1 cellular context compared by ENCODE assay signal in the genomic region with DNA sequence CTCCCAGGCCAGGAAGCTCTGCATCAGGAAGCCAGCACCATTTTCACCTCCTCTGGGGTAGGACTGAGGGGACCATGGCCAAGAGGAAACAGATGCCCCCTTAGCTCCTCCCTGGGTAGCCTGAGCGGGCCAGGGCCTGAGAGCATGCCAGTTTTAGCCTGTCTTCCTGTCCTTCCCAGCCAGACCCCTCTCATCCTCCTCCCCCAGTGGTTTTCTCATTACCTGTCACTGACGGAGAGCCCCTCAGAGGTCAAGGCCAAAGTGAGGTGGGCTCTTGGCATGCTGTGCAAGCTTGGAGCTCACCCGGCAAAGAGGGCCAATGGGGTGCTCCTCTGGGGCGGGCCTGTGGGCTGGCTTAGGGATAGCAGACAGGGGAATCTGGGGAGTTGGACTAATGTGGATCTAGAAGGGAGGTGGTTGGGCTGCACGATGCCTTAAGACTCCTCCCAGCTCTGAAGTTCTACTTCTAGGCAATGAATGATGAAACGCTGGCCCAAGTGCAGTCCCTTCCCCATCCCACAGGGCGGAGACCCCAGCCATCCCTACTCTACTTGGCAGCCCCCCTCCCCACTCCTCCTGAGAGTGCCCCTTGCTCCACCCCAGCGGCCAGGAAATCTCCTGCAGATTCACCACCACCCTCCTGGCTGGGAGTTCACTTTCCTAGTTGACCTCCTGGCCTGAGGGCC.
A peak's percentile ranks its signal among the peaks of the same experiment; 100 is the strongest.
TF ChIP-seq lines count a peak whose summit lies in the region.

No MANE protein-coding gene starts in this region.

TF ChIP-seq in HepG2, 621 proteins besides CTCF, POLR2A, EP300 and RAD21 (continued from another document and continues in another):
- TF ChIP-seq PATZ1 (CRISPR knock-in tag; IDR thresholded peaks at IDR 0.05) (peak; percentile 49), NR2F1 (CRISPR knock-in tag; IDR thresholded peaks at IDR 0.05) (peak in 1 of 2 experiments; percentile 27; a peak in 2 of 4 replicates), YY1 (IDR thresholded peaks at IDR 0.05; ENCODE audit: insufficient read depth, insufficient replicate concordance, low read depth, low read length) (peak; percentile 7), TCF7L2 (IDR thresholded peaks at IDR 0.05; ENCODE audit: low read depth, low read length) (no peak), PBX2 (CRISPR knock-in tag; IDR thresholded peaks at IDR 0.05) (no peak), MED8 (CRISPR knock-in tag; IDR thresholded peaks at IDR 0.05; ENCODE audit: insufficient replicate concordance) (no peak), SETDB1 (CRISPR knock-in tag; IDR thresholded peaks at IDR 0.05; ENCODE audit: borderline replicate concordance) (no peak), ETV5 (CRISPR knock-in tag; IDR thresholded peaks at IDR 0.05; ENCODE audit: borderline replicate concordance) (no peak), TCF12 (IDR thresholded peaks at IDR 0.05) (no peak), TCF12 (CRISPR knock-in tag; IDR thresholded peaks at IDR 0.05) (no peak), MYC (CRISPR knock-in tag; IDR thresholded peaks at IDR 0.05; ENCODE audit: borderline replicate concordance) (peak; percentile 39; the same call in 1 of the 2 replicates), ZNF264 (CRISPR knock-in tag; IDR thresholded peaks at IDR 0.05) (no peak), ZNF160 (CRISPR knock-in tag; IDR thresholded peaks at IDR 0.05) (0 out of 2 replicates have a peak, but pooled peaks have one; percentile 19), XRCC5 (optimal IDR thresholded peaks at IDR 0.05; ENCODE audit: low read length) (peak; percentile 16), ZBTB7B (CRISPR knock-in tag; IDR thresholded peaks at IDR 0.05) (peak; percentile 68; the same call in 1 of the 2 replicates), ZNF274 (CRISPR knock-in tag; IDR thresholded peaks at IDR 0.05) (no peak), ZMYM4 (CRISPR knock-in tag; IDR thresholded peaks at IDR 0.05) (0 out of 2 replicates have a peak, but pooled peaks have one; percentile 23), MTA1 (CRISPR knock-in tag; IDR thresholded peaks at IDR 0.05; ENCODE audit: borderline replicate concordance) (0 out of 2 replicates have a peak, but pooled peaks have one; percentile 42), ZKSCAN1 (IDR thresholded peaks at IDR 0.05; ENCODE audit: low read length) (no peak), PCBP1 (IDR thresholded peaks at IDR 0.05; ENCODE audit: borderline replicate concordance, low read depth, low read length) (no peak), ZNF414 (CRISPR knock-in tag; IDR thresholded peaks at IDR 0.05) (0 out of 2 replicates have a peak, but pooled peaks have one; percentile 25), ZBTB20 (CRISPR knock-in tag; IDR thresholded peaks at IDR 0.05; ENCODE audit: borderline replicate concordance, low read depth) (no peak), DZIP1 (CRISPR knock-in tag; IDR thresholded peaks at IDR 0.05) (peak; percentile 76; the same call in 1 of the 2 replicates), ZNF558 (CRISPR knock-in tag; IDR thresholded peaks at IDR 0.05; ENCODE audit: borderline replicate concordance) (no peak), ZBTB7A (CRISPR knock-in tag; IDR thresholded peaks at IDR 0.05) (peak; percentile 53), RELA (CRISPR knock-in tag; IDR thresholded peaks at IDR 0.05) (no peak), NR2C2 (CRISPR knock-in tag; IDR thresholded peaks at IDR 0.05; ENCODE audit: borderline replicate concordance) (peak; percentile 64), MAX (IDR thresholded peaks at IDR 0.05) (0 out of 2 replicates have a peak, but pooled peaks have one; percentile 37), IKZF1 (IDR thresholded peaks at IDR 0.05) (no peak)
- TF ChIP-seq, protein P1, sequence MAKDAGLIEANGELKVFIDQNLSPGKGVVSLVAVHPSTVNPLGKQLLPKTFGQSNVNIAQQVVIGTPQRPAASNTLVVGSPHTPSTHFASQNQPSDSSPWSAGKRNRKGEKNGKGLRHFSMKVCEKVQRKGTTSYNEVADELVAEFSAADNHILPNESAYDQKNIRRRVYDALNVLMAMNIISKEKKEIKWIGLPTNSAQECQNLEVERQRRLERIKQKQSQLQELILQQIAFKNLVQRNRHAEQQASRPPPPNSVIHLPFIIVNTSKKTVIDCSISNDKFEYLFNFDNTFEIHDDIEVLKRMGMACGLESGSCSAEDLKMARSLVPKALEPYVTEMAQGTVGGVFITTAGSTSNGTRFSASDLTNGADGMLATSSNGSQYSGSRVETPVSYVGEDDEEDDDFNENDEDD (CRISPR knock-in tag; IDR thresholded peaks at IDR 0.05; ENCODE audit: borderline replicate concordance), result no peak
- TF ChIP-seq, protein P2, sequence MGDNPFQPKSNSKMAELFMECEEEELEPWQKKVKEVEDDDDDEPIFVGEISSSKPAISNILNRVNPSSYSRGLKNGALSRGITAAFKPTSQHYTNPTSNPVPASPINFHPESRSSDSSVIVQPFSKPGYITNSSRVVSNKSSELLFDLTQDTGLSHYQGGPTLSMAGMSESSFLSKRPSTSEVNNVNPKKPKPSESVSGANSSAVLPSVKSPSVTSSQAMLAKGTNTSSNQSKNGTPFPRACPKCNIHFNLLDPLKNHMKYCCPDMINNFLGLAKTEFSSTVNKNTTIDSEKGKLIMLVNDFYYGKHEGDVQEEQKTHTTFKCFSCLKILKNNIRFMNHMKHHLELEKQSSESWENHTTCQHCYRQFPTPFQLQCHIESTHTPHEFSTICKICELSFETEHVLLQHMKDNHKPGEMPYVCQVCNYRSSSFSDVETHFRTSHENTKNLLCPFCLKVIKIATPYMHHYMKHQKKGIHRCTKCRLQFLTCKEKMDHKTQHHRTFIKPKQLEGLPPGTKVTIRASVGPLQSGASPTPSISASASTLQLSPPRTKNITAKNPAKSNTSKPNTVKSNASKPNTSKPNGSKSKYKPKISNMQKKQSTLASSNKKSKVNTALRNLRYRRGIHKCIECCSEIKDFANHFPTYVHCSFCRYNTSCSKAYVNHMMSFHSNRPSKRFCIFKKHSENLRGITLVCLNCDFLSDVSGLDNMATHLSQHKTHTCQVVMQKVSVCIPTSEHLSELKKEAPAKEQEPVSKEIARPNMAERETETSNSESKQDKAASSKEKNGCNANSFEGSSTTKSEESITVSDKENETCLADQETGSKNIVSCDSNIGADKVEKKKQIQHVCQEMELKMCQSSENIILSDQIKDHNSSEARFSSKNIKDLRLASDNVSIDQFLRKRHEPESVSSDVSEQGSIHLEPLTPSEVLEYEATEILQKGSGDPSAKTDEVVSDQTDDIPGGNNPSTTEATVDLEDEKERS (CRISPR knock-in tag; IDR thresholded peaks at IDR 0.05), result no peak
- TF ChIP-seq, protein P3, sequence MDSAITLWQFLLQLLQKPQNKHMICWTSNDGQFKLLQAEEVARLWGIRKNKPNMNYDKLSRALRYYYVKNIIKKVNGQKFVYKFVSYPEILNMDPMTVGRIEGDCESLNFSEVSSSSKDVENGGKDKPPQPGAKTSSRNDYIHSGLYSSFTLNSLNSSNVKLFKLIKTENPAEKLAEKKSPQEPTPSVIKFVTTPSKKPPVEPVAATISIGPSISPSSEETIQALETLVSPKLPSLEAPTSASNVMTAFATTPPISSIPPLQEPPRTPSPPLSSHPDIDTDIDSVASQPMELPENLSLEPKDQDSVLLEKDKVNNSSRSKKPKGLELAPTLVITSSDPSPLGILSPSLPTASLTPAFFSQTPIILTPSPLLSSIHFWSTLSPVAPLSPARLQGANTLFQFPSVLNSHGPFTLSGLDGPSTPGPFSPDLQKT (CRISPR knock-in tag; IDR thresholded peaks at IDR 0.05; ENCODE audit: borderline replicate concordance), result no peak
- TF ChIP-seq, protein P4, sequence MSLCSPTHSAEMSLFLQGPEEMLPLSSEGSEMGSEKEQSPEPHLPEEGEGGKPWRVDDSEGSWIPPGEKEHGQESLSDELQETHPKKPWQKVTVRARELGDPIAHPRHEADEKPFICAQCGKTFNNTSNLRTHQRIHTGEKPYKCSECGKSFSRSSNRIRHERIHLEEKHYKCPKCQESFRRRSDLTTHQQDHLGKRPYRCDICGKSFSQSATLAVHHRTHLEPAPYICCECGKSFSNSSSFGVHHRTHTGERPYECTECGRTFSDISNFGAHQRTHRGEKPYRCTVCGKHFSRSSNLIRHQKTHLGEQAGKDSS (CRISPR knock-in tag; IDR thresholded peaks at IDR 0.05; ENCODE audit: borderline replicate concordance, low read depth), result no peak
- TF ChIP-seq, protein P5, sequence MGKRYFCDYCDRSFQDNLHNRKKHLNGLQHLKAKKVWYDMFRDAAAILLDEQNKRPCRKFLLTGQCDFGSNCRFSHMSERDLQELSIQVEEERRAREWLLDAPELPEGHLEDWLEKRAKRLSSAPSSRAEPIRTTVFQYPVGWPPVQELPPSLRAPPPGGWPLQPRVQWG (CRISPR knock-in tag; IDR thresholded peaks at IDR 0.05; ENCODE audit: borderline replicate concordance, low read depth), result no peak
- TF ChIP-seq, protein P6, sequence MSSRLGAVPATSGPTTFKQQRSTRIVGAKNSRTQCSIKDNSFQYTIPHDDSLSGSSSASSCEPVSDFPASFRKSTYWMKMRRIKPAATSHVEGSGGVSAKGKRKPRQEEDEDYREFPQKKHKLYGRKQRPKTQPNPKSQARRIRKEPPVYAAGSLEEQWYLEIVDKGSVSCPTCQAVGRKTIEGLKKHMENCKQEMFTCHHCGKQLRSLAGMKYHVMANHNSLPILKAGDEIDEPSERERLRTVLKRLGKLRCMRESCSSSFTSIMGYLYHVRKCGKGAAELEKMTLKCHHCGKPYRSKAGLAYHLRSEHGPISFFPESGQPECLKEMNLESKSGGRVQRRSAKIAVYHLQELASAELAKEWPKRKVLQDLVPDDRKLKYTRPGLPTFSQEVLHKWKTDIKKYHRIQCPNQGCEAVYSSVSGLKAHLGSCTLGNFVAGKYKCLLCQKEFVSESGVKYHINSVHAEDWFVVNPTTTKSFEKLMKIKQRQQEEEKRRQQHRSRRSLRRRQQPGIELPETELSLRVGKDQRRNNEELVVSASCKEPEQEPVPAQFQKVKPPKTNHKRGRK (CRISPR knock-in tag; IDR thresholded peaks at IDR 0.05), result no peak
- TF ChIP-seq, protein P7, sequence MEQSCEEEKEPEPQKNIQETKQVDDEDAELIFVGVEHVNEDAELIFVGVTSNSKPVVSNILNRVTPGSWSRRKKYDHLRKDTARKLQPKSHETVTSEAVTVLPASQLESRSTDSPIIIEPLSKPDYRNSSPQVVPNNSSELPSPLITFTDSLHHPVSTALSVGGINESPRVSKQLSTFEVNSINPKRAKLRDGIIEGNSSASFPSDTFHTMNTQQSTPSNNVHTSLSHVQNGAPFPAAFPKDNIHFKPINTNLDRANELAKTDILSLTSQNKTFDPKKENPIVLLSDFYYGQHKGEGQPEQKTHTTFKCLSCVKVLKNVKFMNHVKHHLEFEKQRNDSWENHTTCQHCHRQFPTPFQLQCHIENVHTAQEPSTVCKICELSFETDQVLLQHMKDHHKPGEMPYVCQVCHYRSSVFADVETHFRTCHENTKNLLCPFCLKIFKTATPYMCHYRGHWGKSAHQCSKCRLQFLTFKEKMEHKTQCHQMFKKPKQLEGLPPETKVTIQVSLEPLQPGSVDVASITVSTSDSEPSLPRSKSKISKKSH (CRISPR knock-in tag; IDR thresholded peaks at IDR 0.05; ENCODE audit: borderline replicate concordance), result peak; percentile 27; the same call in 1 of the 2 replicates
